Comparison of ENCODE assay signal across 15 cellular contexts in genomic region chr18:79914614-79915160, GRCh38. TPM values are rescaled to one million over a fixed set of nuclear protein-coding genes. Genes with fewer than 3 reads are reported as not detected.
DNase-seq lines count a peak whose midpoint lies in the region; ATAC-seq, FAIRE-seq and TF ChIP-seq lines count a peak whose summit lies in the region.
"Had no signal": no experiment of that assay in that cellular context is flagged by ENCODE, and none has a peak within 500 bp of the region (broad histone marks: within the 10 kb centered on the region; RNA-seq: fewer than 3 reads in every experiment).

No MANE protein-coding gene starts in this region.

- no peak overlapping the region for H2BK12ac ChIP-seq in H1 (ENCODE audit: low read depth, low read length)

- TF ChIP-seq EP300 in H1 (IDR thresholded peaks at IDR 0.05; ENCODE audit: borderline replicate concordance in 1 of 2, low read depth in 2 of 2, low read length in 2 of 2) (no peak), transverse colon (IDR thresholded peaks at IDR 0.05; ENCODE audit: low read depth) (no peak)

- no peak overlapping the region for H4K5ac ChIP-seq in H1 (ENCODE audit: insufficient read length, low read depth, low read length)

- H2BK120ac ChIP-seq in H1 (replicated peaks; ENCODE audit: low read depth, low read length): no peak overlapping the region

- no peaks in the 10 kb centered on the region for H3K27me3 Mint-ChIP-seq in activated CD4-positive, alpha-beta T cell treated with anti-CD3 and anti-CD28 coated beads, Interleukin-2, amount 10 ng/mL, durations not matched to agents 7 days and 5 days
- H3K27me3 Mint-ChIP-seq in T-helper 17 cell: no peaks in the 10 kb centered on the region

- H3K9me3 ChIP-seq in T-helper 17 cell (ENCODE audit: control insufficient read depth, low read length, poor library complexity, severe bottlenecking): no peaks in the 10 kb centered on the region
- H3K9me3 ChIP-seq in H1 (ENCODE audit: insufficient read depth in 2 of 2, low read depth in 1 of 2, low read length in 1 of 2): no peaks in the 10 kb centered on the region
- H3K9me3 ChIP-seq in spleen: peaks cover 0 to 9% (median 0%) of the 10 kb centered on the region in 8 donors
- no peaks in the 10 kb centered on the region for H3K9me3 ChIP-seq in transverse colon
- H3K9me3 ChIP-seq: thyroid gland had no signal

- no peak overlapping the region for H3K4ac ChIP-seq in H1 (replicated peaks; ENCODE audit: insufficient read length, low read depth, low read length)

- no peak overlapping the region for H3K4me3 ChIP-seq in H1 (ENCODE audit: extremely low read depth in 1 of 4, insufficient read depth in 2 of 4, low read depth in 3 of 4, low read length in 4 of 4)
- H3K4me3 ChIP-seq in spleen: no peak overlapping the region
- no peak overlapping the region for H3K4me3 ChIP-seq in transverse colon
- H3K4me3 ChIP-seq: thyroid gland had no signal

- H3K56ac ChIP-seq in H1 (replicated peaks; ENCODE audit: insufficient read length, low read depth, low read length): no peak overlapping the region

- no peak overlapping the region for H3K4me3 Mint-ChIP-seq in activated CD4-positive, alpha-beta T cell treated with anti-CD3 and anti-CD28 coated beads, Interleukin-2, amount 10 ng/mL, durations not matched to agents 7 days and 5 days
- H3K4me3 Mint-ChIP-seq in T-helper 17 cell: no peak overlapping the region
- H3K4me3 Mint-ChIP-seq: neural crest cell had no signal

- no peak overlapping the region for H4K91ac ChIP-seq in H1 (replicated peaks; ENCODE audit: insufficient read length, low read length)

- H2BK15ac ChIP-seq in H1 (ENCODE audit: low read length): no peak overlapping the region; the same call in 1 of the 2 replicates

- H2AFZ ChIP-seq in H1 (ENCODE audit: low read length): no peak overlapping the region

- peak overlapping the region; percentile 71; the same call in 1 of the 2 replicates for H2BK5ac ChIP-seq in H1 (ENCODE audit: low read depth, low read length)

- TF ChIP-seq RAD21 in H1 (IDR thresholded peaks at IDR 0.05 in 1 of 2, conservative IDR thresholded peaks at IDR 0.05 in 1 of 2; ENCODE audit: low read depth in 2 of 2, low read length in 2 of 2): no peak

- POLR2A ChIA-PET in activated CD4-positive, alpha-beta T cell treated with anti-CD3 and anti-CD28 coated beads, Interleukin-2, amount 10 ng/mL, durations not matched to agents 7 days and 5 days (lab: Charles Lee): no interaction called here
- POLR2A ChIA-PET in H1 (lab: Charles Lee; ENCODE audit: partially characterized antibody): interaction anchor here (1.3 kb wide), 1 partner anchor 58 kb away, joined by 3 read pairs; no protein-coding TSS in a partner anchor

- H3K23ac ChIP-seq in H1 (ENCODE audit: insufficient read length): no peak overlapping the region

- H3K79me2 ChIP-seq in H1 (ENCODE audit: control insufficient read depth in 1 of 2, insufficient read depth in 2 of 2, low read length in 2 of 2): no peaks in the 10 kb centered on the region

- no peak for TF ChIP-seq POLR2A in H1 (IDR thresholded peaks at IDR 0.05; ENCODE audit: control extremely low read depth in 1 of 2, low read depth in 2 of 2, low read length in 2 of 2)
- TF ChIP-seq POLR2A in spleen (IDR thresholded peaks at IDR 0.05): no peak
- TF ChIP-seq POLR2A in transverse colon (IDR thresholded peaks at IDR 0.05): no peak

- peaks cover 7% of the 10 kb centered on the region for H3K9me3 Mint-ChIP-seq in activated CD4-positive, alpha-beta T cell treated with anti-CD3 and anti-CD28 coated beads, Interleukin-2, amount 10 ng/mL, durations not matched to agents 7 days and 5 days
- H3K9me3 Mint-ChIP-seq: neural crest cell had no signal

- H4K20me1 ChIP-seq in H1 (replicated peaks in 1 of 2; ENCODE audit: control insufficient read depth in 1 of 2, insufficient read depth in 2 of 2, low read length in 2 of 2): peaks cover 2 to 4% of the 10 kb centered on the region in 2 experiments

- peaks cover 0 to 12% (median 6%) of the 10 kb centered on the region in 4 experiments; a peak in 5 of 7 replicates for H3K4me1 ChIP-seq in H1 (replicated peaks in 1 of 4; ENCODE audit: control insufficient read depth in 3 of 4, insufficient read depth in 4 of 4, low read length in 3 of 4)
- H3K4me1 ChIP-seq in spleen: peaks cover 0 to 30% (median 7%) of the 10 kb centered on the region in 6 donors
- no peaks in the 10 kb centered on the region for H3K4me1 ChIP-seq in transverse colon
- H3K4me1 ChIP-seq: foreskin keratinocyte, thyroid gland had no signal

- intact Hi-C loops in spleen (cut with DNase I; ENCODE audit: low total_unique reads) (no loop called here), transverse colon (cut with DNase I; ENCODE audit: low total_unique reads) (no loop called here)

- no peak overlapping the region for H3K14ac ChIP-seq in H1 (ENCODE audit: insufficient read length)

- H3K23me2 ChIP-seq in H1 (ENCODE audit: low read depth, low read length): peaks cover 13% of the 10 kb centered on the region; the same call in 1 of the 2 replicates

- no peak overlapping the region for H2BK20ac ChIP-seq in H1 (ENCODE audit: low read length)

- H3K79me1 ChIP-seq in H1 (ENCODE audit: low read depth, low read length): 0 out of 2 replicates have a peak, but pooled peaks cover 6% of the 10 kb centered on the region

- in situ Hi-C loops in transverse colon (cut with MboI; ENCODE audit: low pct_ligation_motif_present in 1 of 4, low pct_unique_long_range_greater_than_20kb in 1 of 4, low sequenced_read_pairs in 3 of 4): no loop called here

- H3K27ac ChIP-seq in H1 (ENCODE audit: low read depth, low read length): no peak overlapping the region
- peak overlapping the region in 1 of 8 donors; percentile 71 for H3K27ac ChIP-seq in spleen
- H3K27ac ChIP-seq in transverse colon: no peak overlapping the region
- H3K27ac ChIP-seq: foreskin keratinocyte, thyroid gland had no signal

- WGBS in H1 (ENCODE audit: extremely low coverage in 1 of 2, insufficient coverage in 1 of 2, insufficient read length in 1 of 2, insufficient replicate concordance in 2 of 2, low coverage in 1 of 2, low lambda C conversion rate in 2 of 2, missing lambda C conversion rate in 1 of 2), 2 experiments: 80% methylated on average over 17 of the region's 20 CpGs; no CpG with 5 or more reads in 1 of the 2 experiments
- 86 to 96% (median 92%) methylated on average over 13 to 20 of the region's 20 CpGs for WGBS in spleen, 5 donors
- 94% methylated on average over 20 of the region's 20 CpGs; no CpG with 5 or more reads in 1 of the 2 donors for WGBS in transverse colon (ENCODE audit: low coverage in 1 of 2), 2 donors

- no peaks in the 10 kb centered on the region for H3K36me3 ChIP-seq in H1 (ENCODE audit: control insufficient read depth in 2 of 4, insufficient read depth in 4 of 4, low read length in 3 of 4)
- peaks cover 2 to 83% (median 34%) of the 10 kb centered on the region in 6 donors for H3K36me3 ChIP-seq in spleen
- H3K36me3 ChIP-seq in transverse colon: peaks cover 0 to 20% (median 5%) of the 10 kb centered on the region in 4 donors

- no peak overlapping the region for H3K18ac ChIP-seq in H1 (ENCODE audit: extremely low read depth, low read length)

- ATAC-seq in T-helper 17 cell: no peak
- no peak for ATAC-seq in GM21825 (IDR thresholded peaks at IDR 0.05; ENCODE audit: unreplicated experiment)
- ATAC-seq: foreskin keratinocyte had no signal

- TF ChIP-seq CTCF in H1 (IDR thresholded peaks at IDR 0.05; ENCODE audit: control extremely low read depth in 1 of 3, insufficient read depth in 1 of 3, low read depth in 1 of 3, low read length in 3 of 3) (no peak), spleen (IDR thresholded peaks at IDR 0.05 in 8 of 11, conservative IDR thresholded peaks at IDR 0.05 in 3 of 11) (no peak), transverse colon (IDR thresholded peaks at IDR 0.05) (no peak)

- peak overlapping the region; percentile 60 for H3K27ac Mint-ChIP-seq in activated CD4-positive, alpha-beta T cell treated with anti-CD3 and anti-CD28 coated beads, Interleukin-2, amount 10 ng/mL, durations not matched to agents 7 days and 5 days
- peak overlapping the region; percentile 39 for H3K27ac Mint-ChIP-seq in T-helper 17 cell

- no peak overlapping the region for H2AK5ac ChIP-seq in H1 (ENCODE audit: low read depth, low read length)

- H3K36me3 Mint-ChIP-seq in activated CD4-positive, alpha-beta T cell treated with anti-CD3 and anti-CD28 coated beads, Interleukin-2, amount 10 ng/mL, durations not matched to agents 7 days and 5 days (ENCODE audit: low read depth): peaks cover 45% of the 10 kb centered on the region
- H3K36me3 Mint-ChIP-seq in T-helper 17 cell (ENCODE audit: low read depth): peaks cover 8% of the 10 kb centered on the region

- no peak for DNase-seq in activated CD4-positive, alpha-beta T cell treated with anti-CD3 and anti-CD28 coated beads, Interleukin-2, amount 10 ng/mL, durations not matched to agents 7 days and 5 days
- no peak for DNase-seq in activated CD4-positive, alpha-beta T cell treated with anti-CD3 and anti-CD28 coated beads for 48 hours
- DNase-seq in T-helper 17 cell (no peak), H1 (ENCODE audit: low read depth in 1 of 2, low spot score in 2 of 2) (peak in 1 of 2 experiments; percentile 53), spleen (peak; percentile 70), transverse colon (no peak), activated gamma-delta T cell treated with Interleukin-2 at 50 U/mL for 16 hours (no peak)
- DNase-seq: 8988T, caudate nucleus, foreskin keratinocyte, NCI-H446 treated with DMSO at 0.1 percent for 48 hours, T1000, thyroid gland had no signal

- FAIRE-seq in H1 (lab: Jason Lieb, UNC): no peak

- H3K9ac ChIP-seq in H1 (replicated peaks in 1 of 4; ENCODE audit: extremely low read depth in 1 of 4, low read depth in 3 of 4, low read length in 3 of 4): no peak overlapping the region

- H3K4me1 Mint-ChIP-seq in activated CD4-positive, alpha-beta T cell treated with anti-CD3 and anti-CD28 coated beads, Interleukin-2, amount 10 ng/mL, durations not matched to agents 7 days and 5 days: peaks cover 34% of the 10 kb centered on the region
- peaks cover 12% of the 10 kb centered on the region for H3K4me1 Mint-ChIP-seq in T-helper 17 cell

- no peak overlapping the region; the same call in 1 of the 2 replicates for H4K8ac ChIP-seq in H1 (ENCODE audit: extremely low read depth, insufficient read depth, low read length)

- H3K27me3 ChIP-seq in H1 (replicated peaks in 1 of 4; ENCODE audit: control insufficient read depth in 3 of 4, extremely low read depth in 1 of 4, insufficient read depth in 3 of 4, low read length in 3 of 4) (no peaks in the 10 kb centered on the region), spleen (replicated peaks in 1 of 7) (no peaks in the 10 kb centered on the region), transverse colon (no peaks in the 10 kb centered on the region)
- H3K27me3 ChIP-seq: foreskin keratinocyte, thyroid gland had no signal

- CTCF ChIA-PET in activated CD4-positive, alpha-beta T cell treated with anti-CD3 and anti-CD28 coated beads, Interleukin-2, amount 10 ng/mL, durations not matched to agents 7 days and 5 days (lab: Charles Lee): interaction anchor here (1.0 kb wide), 1 partner anchor 9 kb away, joined by 3 read pairs; no protein-coding TSS in a partner anchor
- CTCF ChIA-PET in H1 (lab: Charles Lee; ENCODE audit: partially characterized antibody): interaction anchor here (0.6 to 2.1 kb wide), 6 partner anchors 10 to 131 kb away, joined by 3 to 5 read pairs (median 3); no protein-coding TSS in a partner anchor

- no peak overlapping the region for H3K4me2 ChIP-seq in H1 (ENCODE audit: insufficient read depth in 1 of 2, low read depth in 2 of 2, low read length in 2 of 2)

RNA-seq across cellular contexts. Expression of gene SLC66A2, which starts 36.8 kb away (rescaled TPM):
- total RNA-seq in activated CD4-positive, alpha-beta T cell treated with anti-CD3 and anti-CD28 coated beads, Interleukin-2, amount 10 ng/mL, durations not matched to agents 7 days and 5 days: 10 to 100 TPM; 28.3 to 34.6 TPM
- total RNA-seq in T-helper 17 cell: 10 to 100 TPM; 43.6 to 56.9 TPM
- total RNA-seq in H1 (2021; fragmentation: NEBNext Ultra II Directional; extraction: Animal tissue kit (Norgen Biotek cat#: 25700)): 11.6 and 15.0 TPM in 2 replicates
- polyA plus RNA-seq in H1 (2011; rRNA removed): 18.9 and 27.7 TPM in 2 replicates
- 19.7 TPM for polyA plus RNA-seq in H1 (2011; cell fraction: cytosol; rRNA removed)
- 43.4 TPM for polyA plus RNA-seq in H1 (2011; cell fraction: nucleus; rRNA removed)
- 12.3 to 18.5 TPM (median 17.5 TPM) in 4 replicates for polyA plus RNA-seq in H1 (2012, experiment 1 of 2)
- 14.0 TPM for polyA plus RNA-seq in H1 (2012, experiment 2 of 2)
- polyA plus RNA-seq in H1 (2013, experiment 1 of 2): 8.8 TPM
- 9.4 TPM for polyA plus RNA-seq in H1 (2013, experiment 2 of 2)
- 6.2 and 9.1 TPM in 2 replicates for polyA minus RNA-seq in H1 (2011; rRNA and poly(A)+ RNA removed)
- 9.5 TPM for polyA minus RNA-seq in H1 (2011; cell fraction: cytosol; rRNA and poly(A)+ RNA removed)
- 12.7 TPM for polyA minus RNA-seq in H1 (2011; cell fraction: nucleus; rRNA and poly(A)+ RNA removed)
- total RNA-seq in spleen: 10 to 100 TPM; 40.9 to 61.9 (median 51.1) TPM
- 10 to 100 TPM; 28.7 to 53.9 (median 33.4) TPM for polyA plus RNA-seq in spleen
- total RNA-seq in transverse colon: 100 to 1,000 TPM in 2 of 4 donors, 10 to 100 TPM in 2; 56.5 to 183 (median 92.9) TPM

RNA-seq across cellular contexts. Expression of gene HSBP1L1, which starts 49.8 kb away (rescaled TPM):
- 10 to 100 TPM in 1 of 2 experiments, 1 to 10 TPM in 1; 7.2 to 11.5 TPM for total RNA-seq in activated CD4-positive, alpha-beta T cell treated with anti-CD3 and anti-CD28 coated beads, Interleukin-2, amount 10 ng/mL, durations not matched to agents 7 days and 5 days
- total RNA-seq in T-helper 17 cell (10 to 100 TPM; 17.9 to 21.5 TPM), spleen (10 to 100 TPM; 10.3 to 36.4 (median 20.1) TPM), transverse colon (100 to 1,000 TPM in 2 of 4 donors, 10 to 100 TPM in 2; 48.4 to 211 (median 109) TPM)
- 0.69 and 1.0 TPM in 2 replicates for total RNA-seq in H1 (2021; fragmentation: NEBNext Ultra II Directional; extraction: Animal tissue kit (Norgen Biotek cat#: 25700))
- polyA plus RNA-seq in H1 (2011; rRNA removed) (1.3 and 1.4 TPM in 2 replicates), spleen (10 to 100 TPM; 10.0 to 21.5 (median 15.8) TPM)
- 1.8 TPM for polyA plus RNA-seq in H1 (2011; cell fraction: cytosol; rRNA removed)
- polyA plus RNA-seq in H1 (2011; cell fraction: nucleus; rRNA removed): 1.5 TPM
- polyA plus RNA-seq in H1 (2012, experiment 1 of 2): 2.7 to 4.2 TPM (median 4.0 TPM) in 4 replicates
- 1.6 TPM for polyA plus RNA-seq in H1 (2012, experiment 2 of 2)
- 1.1 TPM for polyA plus RNA-seq in H1 (2013, experiment 1 of 2)
- polyA plus RNA-seq in H1 (2013, experiment 2 of 2): 1.3 TPM
- 0.20 and 0.47 TPM in 2 replicates for polyA minus RNA-seq in H1 (2011; rRNA and poly(A)+ RNA removed)
- not detected for polyA minus RNA-seq in H1 (2011; cell fraction: cytosol; rRNA and poly(A)+ RNA removed)
- 1.00 TPM for polyA minus RNA-seq in H1 (2011; cell fraction: nucleus; rRNA and poly(A)+ RNA removed)
